In genomic region chr12:78038541-78038940, GRCh38 we compare ENCODE assay signal across 19 cellular contexts.
"Had no signal": no experiment of that assay in that cellular context is flagged by ENCODE, and none has a peak within 500 bp of the region (broad histone marks: within the 10 kb centered on the region; RNA-seq: fewer than 3 reads in every experiment).

No MANE protein-coding gene starts in this region.

- H3K79me2 ChIP-seq: parathyroid adenoma had no signal

- H3K9ac ChIP-seq: parathyroid adenoma had no signal

- H3K4me3 ChIP-seq: gastroesophageal sphincter, thyroid gland had no signal

- H3K9me3 ChIP-seq: gastroesophageal sphincter, thyroid gland had no signal

- H3K36me3 ChIP-seq: gastroesophageal sphincter, thyroid gland had no signal

- H3K27ac ChIP-seq: epithelial cell of prostate, gastroesophageal sphincter, parathyroid adenoma, thyroid gland had no signal

- H2AFZ ChIP-seq: parathyroid adenoma had no signal

- H3K27me3 ChIP-seq: gastroesophageal sphincter, thyroid gland had no signal

- DNase-seq: activated B cell treated with CpG ODN at 0.5 μM for 24 hours; activated CD4-positive, alpha-beta T cell treated with anti-CD3 and anti-CD28 coated beads for 36 hours; activated CD4-positive, alpha-beta T cell treated with anti-CD3 and anti-CD28 coated beads, Interleukin-2, amount 50 U/mL, for 48 hours; activated CD8-positive, alpha-beta memory T cell treated with anti-CD3 and anti-CD28 coated beads, Interleukin-2, amount 50 U/mL, for 48 hours; activated naive CD4-positive, alpha-beta T cell; activated T-cell treated with anti-CD3 and anti-CD28 coated beads, Interleukin-2, amount 50 U/mL, for 4 hours; cortex of kidney; head of caudate nucleus; hypothalamus; left ventricle myocardium superior; naive thymus-derived CD4-positive, alpha-beta T cell; right cardiac atrium; stimulated activated CD4-positive, alpha-beta T cell treated with anti-CD3 and anti-CD28 coated beads, Interleukin-4, amount 100 ng/mL, for 24 hours; stimulated activated naive CD4-positive, alpha-beta T cell treated with Interleukin-2 at 50 U/mL for 16 hours; T1000; thyroid gland had no signal

- H3K4me1 ChIP-seq: gastroesophageal sphincter, parathyroid adenoma, thyroid gland had no signal
